ENCODE assay signal across 22 cellular contexts in the genomic region with DNA sequence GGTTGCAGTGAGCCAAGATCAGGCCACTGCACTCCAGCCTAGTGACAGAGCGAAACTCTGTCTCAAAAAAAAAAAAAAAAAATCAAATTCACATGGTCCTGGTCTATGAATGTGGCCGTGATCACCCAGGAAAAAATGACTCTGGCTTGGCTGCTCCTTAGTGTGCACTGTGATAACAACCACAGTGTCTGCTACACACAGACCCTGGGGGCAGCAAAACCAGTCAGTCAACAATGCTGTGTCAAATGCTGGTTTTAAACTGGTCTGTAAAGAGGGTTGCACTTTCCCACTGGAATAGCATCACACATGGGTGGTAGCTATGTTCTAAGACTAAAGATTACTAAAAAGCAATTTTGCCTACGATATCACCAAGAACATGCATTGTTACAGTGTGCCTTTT.
"Had no signal": no experiment of that assay in that cellular context is flagged by ENCODE, and none has a peak within 500 bp of the region (broad histone marks: within the 10 kb centered on the region; RNA-seq: fewer than 3 reads in every experiment).

No MANE protein-coding gene starts in this region.

- H3K27ac ChIP-seq: colonic mucosa, dorsolateral prefrontal cortex, esophagus muscularis mucosa, foreskin keratinocyte, gastroesophageal sphincter, heart left ventricle, hepatocyte, left lung, lower lobe of right lung had no signal

- H2AFZ ChIP-seq: hepatocyte had no signal

- FAIRE-seq: endothelial cell of umbilical vein, frontal cortex, keratinocyte had no signal

- ATAC-seq: foreskin keratinocyte, gastroesophageal sphincter, heart left ventricle, left cardiac atrium, left lung, left ventricle myocardium superior, lower lobe of right lung, mucosa of descending colon had no signal

- H3K79me2 ChIP-seq: hepatocyte had no signal

- H3K4me1 ChIP-seq: colonic mucosa, esophagus muscularis mucosa, foreskin keratinocyte, gastroesophageal sphincter, heart left ventricle, left lung, lower lobe of right lung had no signal

- H3K9me3 ChIP-seq: colonic mucosa, esophagus muscularis mucosa, gastroesophageal sphincter, heart left ventricle, left lung, lower lobe of right lung, mucosa of descending colon had no signal

- H3K4me1 Mint-ChIP-seq: mesothelial cell of epicardium had no signal

- DNase-seq: colonic mucosa; dermis blood vessel endothelial cell; dorsolateral prefrontal cortex; effector CD4-positive, alpha-beta T cell; effector memory CD4-positive, alpha-beta T cell; foreskin keratinocyte; heart left ventricle; hypothalamus; immature natural killer cell; left cardiac atrium; left lung; left ventricle myocardium superior; lower lobe of right lung; mesenchymal stem cell; mucosa of descending colon had no signal

- H3K4me3 ChIP-seq: colonic mucosa, dorsolateral prefrontal cortex, esophagus muscularis mucosa, gastroesophageal sphincter, heart left ventricle, hepatocyte, left lung, lower lobe of right lung, mucosa of descending colon had no signal

- H3K9me3 Mint-ChIP-seq: immature natural killer cell, mesothelial cell of epicardium had no signal

- H3K27ac Mint-ChIP-seq: mesothelial cell of epicardium had no signal

- H3K27me3 ChIP-seq: colonic mucosa, dorsolateral prefrontal cortex, esophagus muscularis mucosa, foreskin keratinocyte, gastroesophageal sphincter, heart left ventricle, hepatocyte, left lung had no signal

- H3K4me2 ChIP-seq: hepatocyte had no signal

- H3K4me3 Mint-ChIP-seq: immature natural killer cell, mesothelial cell of epicardium had no signal
